Comparison of ENCODE assay signal across 14 cellular contexts in the genomic region with DNA sequence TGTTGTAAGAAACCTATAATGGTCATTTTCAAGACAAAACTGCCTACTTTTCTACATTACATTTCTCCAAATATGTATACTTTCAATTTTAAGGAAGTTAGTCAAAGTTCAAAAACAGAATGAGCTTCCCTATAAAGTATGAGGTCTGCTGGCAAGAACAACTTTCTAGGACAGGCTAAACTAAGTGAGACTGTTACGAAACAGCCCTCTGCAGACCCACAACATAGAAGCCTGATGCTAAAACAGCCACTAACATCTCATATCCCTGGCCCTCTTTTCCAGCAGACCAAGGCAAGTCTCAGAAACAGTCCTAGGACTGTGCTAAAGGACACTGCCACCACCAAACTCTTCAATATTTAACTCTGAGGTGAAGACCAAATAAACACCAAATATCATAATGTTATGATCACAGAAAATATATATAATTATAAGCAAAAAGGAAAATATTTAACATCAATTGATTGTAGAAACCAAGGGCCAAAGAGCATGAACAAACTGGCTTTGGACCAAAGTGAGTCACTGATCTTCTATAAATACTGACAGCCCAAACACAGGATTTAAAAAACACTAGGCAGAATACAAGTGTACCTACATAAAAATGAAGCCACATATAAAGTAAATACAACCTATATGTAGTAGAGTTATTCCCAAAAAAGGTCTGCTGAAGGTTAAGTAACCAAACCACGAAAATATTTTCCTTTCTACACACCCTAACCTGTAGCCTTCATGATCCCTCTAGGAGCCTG. TPM values are rescaled to one million over a fixed set of nuclear protein-coding genes. Genes with fewer than 3 reads are reported as not detected.
A peak's percentile ranks its signal among the peaks of the same experiment; 100 is the strongest.
DNase-seq lines count a peak whose midpoint lies in the region; ATAC-seq and TF ChIP-seq lines count a peak whose summit lies in the region.
"Had no signal": no experiment of that assay in that cellular context is flagged by ENCODE, and none has a peak within 500 bp of the region (broad histone marks: within the 10 kb centered on the region; RNA-seq: fewer than 3 reads in every experiment).

No MANE protein-coding gene starts in this region.

- no peak for TF ChIP-seq CTCF in heart left ventricle (IDR thresholded peaks at IDR 0.05)

- peaks cover 100% of the 10 kb centered on the region for H3K36me3 Mint-ChIP-seq in stimulated activated effector memory CD8-positive, alpha-beta T cell treated with anti-CD3 and anti-CD28 coated beads, Interleukin-12 subunit alpha, Interleukin-12 subunit beta, amount 100 ng/mL, for 72 hours

- DNase-seq in heart left ventricle (no peak), cardiac septum (ENCODE audit: low spot score) (no peak), OCI-M1 (lab: John Stamatoyannopoulos, UW) (peak; percentile 1), fibroblast of peridontal ligament (ENCODE audit: extremely low read depth) (peak; percentile 83), SJCRH30 (no peak)
- no peak for DNase-seq in stimulated activated effector memory CD8-positive, alpha-beta T cell treated with anti-CD3 and anti-CD28 coated beads, Interleukin-12 subunit alpha, Interleukin-12 subunit beta, amount 100 ng/mL, for 72 hours (ENCODE audit: low spot score in 2 of 2)
- no peak for DNase-seq in stimulated activated CD4-positive, alpha-beta T cell treated with anti-CD3 and anti-CD28 coated beads, Interleukin-15, amount 100 ng/mL, for 24 hours
- DNase-seq: activated CD4-positive, CD25-positive, alpha-beta regulatory T cell; activated naive CD4-positive, alpha-beta T cell; effector CD4-positive, alpha-beta T cell; NCI-H2029 treated with DMSO at 0.1 percent for 48 hours had no signal

- WGBS in heart left ventricle, 4 donors = 66 to 84% (median 74%) methylated on average over 2 of the region's 2 CpGs

- H3K4me3 Mint-ChIP-seq in stimulated activated effector memory CD8-positive, alpha-beta T cell treated with anti-CD3 and anti-CD28 coated beads, Interleukin-12 subunit alpha, Interleukin-12 subunit beta, amount 100 ng/mL, for 72 hours = no peak overlapping the region
- H3K4me3 Mint-ChIP-seq: neural crest cell had no signal

- H3K4me1 ChIP-seq in heart left ventricle (peaks cover 0 to 34% (median 17%) of the 10 kb centered on the region in 12 donors), SJCRH30 (no peaks in the 10 kb centered on the region)
- H3K4me1 ChIP-seq: BLaER1 had no signal

- TF ChIP-seq POLR2A in heart left ventricle (IDR thresholded peaks at IDR 0.05) = no peak

- intact Hi-C loops in heart left ventricle (cut with DNase I) (no loop called here), cardiac septum (cut with DNase I) (no loop called here)

- ATAC-seq in heart left ventricle (peak in 3 of 4 donors; percentile 32 to 56 (median 33)), esophagus mucosa (no peak)
- ATAC-seq in stimulated activated effector memory CD8-positive, alpha-beta T cell treated with anti-CD3 and anti-CD28 coated beads, Interleukin-12 subunit alpha, Interleukin-12 subunit beta, amount 100 ng/mL, for 72 hours = no peak

- peak overlapping the region; percentile 32 for H3K27ac Mint-ChIP-seq in stimulated activated effector memory CD8-positive, alpha-beta T cell treated with anti-CD3 and anti-CD28 coated beads, Interleukin-12 subunit alpha, Interleukin-12 subunit beta, amount 100 ng/mL, for 72 hours

- H3K27ac ChIP-seq in heart left ventricle (peak overlapping the region in 2 of 12 donors; percentile 10 to 33), SJCRH30 (no peak overlapping the region)
- H3K27ac ChIP-seq: BLaER1 had no signal

- H3K27me3 ChIP-seq in heart left ventricle (no peaks in the 10 kb centered on the region), SJCRH30 (no peaks in the 10 kb centered on the region)
- H3K27me3 ChIP-seq: BLaER1 had no signal

- H3K4me3 ChIP-seq in heart left ventricle (no peak overlapping the region), SJCRH30 (no peak overlapping the region)
- H3K4me3 ChIP-seq: BLaER1 had no signal

- H3K9me3 Mint-ChIP-seq in stimulated activated effector memory CD8-positive, alpha-beta T cell treated with anti-CD3 and anti-CD28 coated beads, Interleukin-12 subunit alpha, Interleukin-12 subunit beta, amount 100 ng/mL, for 72 hours = no peaks in the 10 kb centered on the region
- H3K9me3 Mint-ChIP-seq: neural crest cell had no signal

- H3K36me3 ChIP-seq in heart left ventricle = peaks cover 0 to 98% (median 82%) of the 10 kb centered on the region in 9 donors
- H3K36me3 ChIP-seq in SJCRH30 = peaks cover 85% of the 10 kb centered on the region

- H3K9me3 ChIP-seq in heart left ventricle (no peaks in the 10 kb centered on the region), SJCRH30 (replicated peaks) (no peaks in the 10 kb centered on the region)
- H3K9me3 ChIP-seq: BLaER1 had no signal

- H3K4me1 Mint-ChIP-seq in stimulated activated effector memory CD8-positive, alpha-beta T cell treated with anti-CD3 and anti-CD28 coated beads, Interleukin-12 subunit alpha, Interleukin-12 subunit beta, amount 100 ng/mL, for 72 hours = peaks cover 47% of the 10 kb centered on the region

RNA-seq across cellular contexts. Expression of a gene that starts 27.7 kb away (rescaled TPM):
- total RNA-seq in heart left ventricle (10 to 100 TPM; 38.6 to 53.4 (median 42.3) TPM), cardiac septum (45.5 TPM), esophagus mucosa (49.7 TPM)
- 10 to 100 TPM; 32.8 to 47.5 TPM for polyA plus RNA-seq in heart left ventricle
- 74.1 and 77.8 TPM in 2 replicates for total RNA-seq in SJCRH30 (2014; rRNA removed; shearing (Covaris generic))

Comparison
In these comparisons a context has a peak if more than half of its experiments do, and no peak if none do; other contexts are left out.
1. ATAC-seq: peak in heart left ventricle (3 of 4); none in stimulated activated effector memory CD8-positive, alpha-beta T cell treated with anti-CD3 and anti-CD28 coated beads, Interleukin-12 subunit alpha, Interleukin-12 subunit beta, amount 100 ng/mL, for 72 hours (single experiment) and esophagus mucosa (single experiment).
2. DNase-seq: peak in OCI-M1 (single experiment) and fibroblast of peridontal ligament (single experiment); none in heart left ventricle (0 of 5), cardiac septum (single experiment), stimulated activated effector memory CD8-positive, alpha-beta T cell treated with anti-CD3 and anti-CD28 coated beads, Interleukin-12 subunit alpha, Interleukin-12 subunit beta, amount 100 ng/mL, for 72 hours (0 of 2), stimulated activated CD4-positive, alpha-beta T cell treated with anti-CD3 and anti-CD28 coated beads, Interleukin-15, amount 100 ng/mL, for 24 hours (single experiment) and SJCRH30 (0 of 2).